7 cellular contexts compared by ENCODE assay signal in the genomic region with DNA sequence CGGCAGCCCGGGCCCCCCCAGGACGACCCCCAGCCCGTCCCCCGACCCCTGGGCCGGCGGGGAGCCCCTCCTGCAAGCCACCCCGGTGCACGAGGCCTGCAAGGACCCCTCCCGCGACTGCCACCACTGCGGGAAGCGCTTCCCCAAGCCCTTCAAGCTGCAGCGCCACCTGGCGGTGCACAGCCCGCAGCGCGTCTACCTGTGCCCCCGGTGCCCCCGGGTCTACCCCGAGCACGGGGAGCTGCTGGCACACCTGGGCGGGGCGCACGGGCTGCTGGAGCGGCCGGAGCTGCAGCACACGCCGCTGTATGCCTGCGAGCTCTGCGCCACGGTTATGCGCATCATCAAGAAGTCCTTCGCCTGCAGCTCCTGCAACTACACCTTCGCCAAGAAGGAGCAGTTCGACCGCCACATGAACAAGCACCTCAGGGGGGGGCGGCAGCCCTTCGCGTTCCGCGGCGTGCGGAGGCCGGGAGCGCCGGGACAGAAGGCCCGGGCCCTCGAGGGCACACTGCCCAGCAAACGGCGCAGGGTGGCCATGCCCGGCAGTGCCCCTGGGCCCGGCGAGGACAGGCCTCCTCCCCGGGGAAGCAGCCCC. TPM values are rescaled to one million over a fixed set of nuclear protein-coding genes. Genes with fewer than 3 reads are reported as not detected.
DNase-seq lines count a peak whose midpoint lies in the region; ATAC-seq, FAIRE-seq and TF ChIP-seq lines count a peak whose summit lies in the region.

No MANE protein-coding gene starts in this region.

- H3K4me2 ChIP-seq in parathyroid adenoma (ENCODE audit: low read length): no peak overlapping the region

- intact Hi-C loops in esophagus squamous epithelium (cut with DNase I): loop anchor here (5.0 kb wide), 1 partner anchor 240 kb away; no protein-coding TSS in a partner anchor

- FAIRE-seq in GM12892 (lab: Jason Lieb, UNC): no peak

- no peak overlapping the region for H2AFZ ChIP-seq in parathyroid adenoma

- 64% methylated on average over 11 of the region's 55 CpGs; no CpG with 5 or more reads in 1 of the 2 donors for WGBS in esophagus squamous epithelium, 2 donors

- no peak overlapping the region for H3K4me3 ChIP-seq in esophagus squamous epithelium
- no peak overlapping the region for H3K4me3 ChIP-seq in parathyroid adenoma (ENCODE audit: low read depth, low read length)

- no peak for TF ChIP-seq POLR2A in GM12892 (IDR thresholded peaks at IDR 0.05; ENCODE audit: low read depth, low read length)
- TF ChIP-seq POLR2A in esophagus squamous epithelium (IDR thresholded peaks at IDR 0.05): no peak

- H3K4me1 ChIP-seq in esophagus squamous epithelium (peaks cover 0 to 7% (median 3%) of the 10 kb centered on the region in 3 donors), parathyroid adenoma (no peaks in the 10 kb centered on the region)

- H3K36me3 ChIP-seq in esophagus squamous epithelium (no peaks in the 10 kb centered on the region), parathyroid adenoma (ENCODE audit: control insufficient read depth, insufficient read depth, low read length) (no peaks in the 10 kb centered on the region)

- no peaks in the 10 kb centered on the region for H3K79me2 ChIP-seq in parathyroid adenoma

- H3K27me3 ChIP-seq in esophagus squamous epithelium (peaks cover 0 to 72% (median 0%) of the 10 kb centered on the region in 4 donors), parathyroid adenoma (ENCODE audit: control insufficient read depth, insufficient read depth, low read length) (no peaks in the 10 kb centered on the region)

- peak; percentile 94 for DNase-seq in GM12892 (ENCODE audit: insufficient read length)
- peak; percentile 46 for DNase-seq in NCI-H526 treated with DMSO at 0.1 percent for 48 hours (lab: John Stamatoyannopoulos, UW)
- peak; percentile 64 for DNase-seq in activated T-cell treated with anti-CD3 and anti-CD28 coated beads for 4 hours
- DNase-seq in esophagus squamous epithelium (lab: John Stamatoyannopoulos, UW): no peak
- DNase-seq in DMS79 treated with DMSO at 0.1 percent for 48 hours (lab: John Stamatoyannopoulos, UW): no peak

- H3K9me3 ChIP-seq in esophagus squamous epithelium (no peaks in the 10 kb centered on the region), parathyroid adenoma (ENCODE audit: control insufficient read depth, low read length) (no peaks in the 10 kb centered on the region)

- TF ChIP-seq CTCF in esophagus squamous epithelium (IDR thresholded peaks at IDR 0.05) (peak; percentile 87 to 95 (median 90)), parathyroid adenoma (IDR thresholded peaks at IDR 0.05) (peak; percentile 79)

- ATAC-seq in HG03025 (IDR thresholded peaks at IDR 0.05; ENCODE audit: low FRiP score, unreplicated experiment): no peak

- no peak overlapping the region for H3K9ac ChIP-seq in parathyroid adenoma

- H3K27ac ChIP-seq in esophagus squamous epithelium (no peak overlapping the region), parathyroid adenoma (no peak overlapping the region)

RNA-seq across cellular contexts. Expression of gene ZFPM1, which starts 15.6 kb away (rescaled TPM):
- polyA plus RNA-seq in GM12892 (2012; ENCODE audit: missing spikeins): 0.25 TPM
- total RNA-seq in esophagus squamous epithelium: 1 to 10 TPM in 3 of 4 donors, under 1 TPM in 1; 0.67 to 1.7 (median 1.2) TPM

RNA-seq across cellular contexts. Expression of gene ZNF469, which starts 54.7 kb away (rescaled TPM):
- polyA plus RNA-seq in GM12892 (2012; ENCODE audit: missing spikeins): 0.06 TPM
- total RNA-seq in esophagus squamous epithelium: under 1 TPM; 0.26 to 0.57 (median 0.35) TPM

Comparison
In these comparisons a context has a peak if more than half of its experiments do, and no peak if none do; other contexts are left out.
1. DNase-seq: peak in GM12892 (single experiment), NCI-H526 treated with DMSO at 0.1 percent for 48 hours (single experiment) and activated T-cell treated with anti-CD3 and anti-CD28 coated beads for 4 hours (single experiment); none in esophagus squamous epithelium (single experiment) and DMS79 treated with DMSO at 0.1 percent for 48 hours (single experiment).